9 cellular contexts compared by ENCODE assay signal in the genomic region with DNA sequence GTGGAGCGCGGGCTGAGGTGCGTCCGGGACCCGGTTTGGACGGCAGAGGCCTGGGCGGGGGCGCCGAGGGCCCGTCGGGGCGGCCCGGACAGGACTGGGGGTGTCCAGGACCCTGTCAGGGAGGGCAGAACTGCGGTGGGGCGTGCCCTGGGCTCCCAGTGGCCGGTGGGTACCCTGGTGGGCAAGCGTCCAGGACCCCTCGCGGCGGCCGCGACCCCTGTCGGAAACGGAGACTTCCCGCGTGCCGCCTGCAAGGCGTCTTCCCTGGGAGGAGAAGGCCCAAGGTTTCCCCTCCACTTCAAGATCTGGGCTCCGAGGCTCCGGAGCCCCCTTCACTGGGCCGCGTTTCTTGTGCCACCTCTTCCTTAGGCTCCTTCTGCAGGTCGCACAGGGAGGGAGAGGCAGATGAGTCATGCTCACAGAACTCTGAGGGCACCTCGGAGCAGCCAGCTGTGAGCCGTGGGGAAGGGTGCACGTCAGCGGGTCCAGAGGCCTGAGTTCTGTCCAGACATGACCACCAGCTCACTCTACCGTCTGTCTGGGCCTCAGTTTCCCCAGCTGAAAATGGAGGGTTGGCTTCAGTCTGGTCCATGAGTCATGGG. TPM values are rescaled to one million over a fixed set of nuclear protein-coding genes. Genes with fewer than 3 reads are reported as not detected.
DNase-seq lines count a peak whose midpoint lies in the region; ATAC-seq and TF ChIP-seq lines count a peak whose summit lies in the region.
"Had no signal": no experiment of that assay in that cellular context is flagged by ENCODE, and none has a peak within 500 bp of the region (broad histone marks: within the 10 kb centered on the region; RNA-seq: fewer than 3 reads in every experiment).

No MANE protein-coding gene starts in this region.

- POLR2A ChIA-PET in Caco-2 (lab: Charles Lee) (no interaction called here), T-cell (lab: Charles Lee) (no interaction called here)

- CTCF ChIA-PET in Caco-2 (lab: Charles Lee), result no interaction called here
- CTCF ChIA-PET in T-cell (lab: Charles Lee), result no interaction called here

- H3K4me1 ChIP-seq in Caco-2, result peaks cover 9% of the 10 kb centered on the region
- peaks cover 16% of the 10 kb centered on the region for H3K4me1 ChIP-seq in iPS-15b (ENCODE audit: control insufficient read depth, insufficient read depth, low read length)

- no peak for TF ChIP-seq CTCF in Caco-2 (IDR thresholded peaks at IDR 0.05; ENCODE audit: insufficient read depth in 1 of 2, low read depth in 1 of 2, low read length in 1 of 2, severe bottlenecking in 1 of 2, unreplicated experiment in 1 of 2)

- BruUV-seq in Caco-2 (replicated peaks; lab: Mats Ljungman, UMichigan), result no TSS peak

- peak; percentile 3 for ATAC-seq in GM21619 (IDR thresholded peaks at IDR 0.05; ENCODE audit: unreplicated experiment)
- ATAC-seq in T-cell (replicated peaks in 1 of 4), result peak in 1 of 4 experiments; percentile 35
- peak in 1 of 2 donors; percentile 28 for ATAC-seq in stimulated activated naive B cell treated with anti-CD40 and anti-IgM and Interleukin-4, amounts not matched to agents 10 μg/mL and 1 μg/mL and 100 μg/mL, for 72 hours (replicated peaks)
- no peak for ATAC-seq in HG02623 (IDR thresholded peaks at IDR 0.05; ENCODE audit: unreplicated experiment)

- H3K27ac Mint-ChIP-seq in Caco-2 (ENCODE audit: unreplicated experiment) (no peak overlapping the region), T-cell (no peak overlapping the region)
- peak overlapping the region; percentile 91 for H3K27ac Mint-ChIP-seq in stimulated activated naive B cell treated with anti-CD40 and anti-IgM and Interleukin-4, amounts not matched to agents 10 μg/mL and 1 μg/mL and 100 μg/mL, for 72 hours

- H3K27me3 Mint-ChIP-seq in Caco-2 (ENCODE audit: insufficient read depth, unreplicated experiment) (peaks cover 36% of the 10 kb centered on the region), T-cell (peaks cover 24 to 33% of the 10 kb centered on the region in 2 donors)
- H3K27me3 Mint-ChIP-seq in stimulated activated naive B cell treated with anti-CD40 and anti-IgM and Interleukin-4, amounts not matched to agents 10 μg/mL and 1 μg/mL and 100 μg/mL, for 72 hours, result no peaks in the 10 kb centered on the region

- intact Hi-C loops in Caco-2 (cut with micrococcal nuclease; ENCODE audit: unreplicated experiment), result loop anchor here (5.0 to 10.0 kb wide), 2 partner anchors 122 to 370 kb away; a partner anchor contains a TSS

- H3K4me3 Mint-ChIP-seq in Caco-2 (ENCODE audit: unreplicated experiment) (peak overlapping the region; percentile 82), T-cell (peak overlapping the region; percentile 46 to 87 (median 72))
- peak overlapping the region; percentile 92 to 98 for H3K4me3 Mint-ChIP-seq in stimulated activated naive B cell treated with anti-CD40 and anti-IgM and Interleukin-4, amounts not matched to agents 10 μg/mL and 1 μg/mL and 100 μg/mL, for 72 hours

- H3K4me1 Mint-ChIP-seq in Caco-2 (ENCODE audit: low read depth, unreplicated experiment) (no peaks in the 10 kb centered on the region), T-cell (peaks cover 16 to 37% (median 19%) of the 10 kb centered on the region in 3 donors)
- peaks cover 57 to 93% of the 10 kb centered on the region in 2 donors for H3K4me1 Mint-ChIP-seq in stimulated activated naive B cell treated with anti-CD40 and anti-IgM and Interleukin-4, amounts not matched to agents 10 μg/mL and 1 μg/mL and 100 μg/mL, for 72 hours

- DNase-seq in Caco-2, result no peak
- no peak for DNase-seq in T-cell
- DNase-seq in stimulated activated naive B cell treated with anti-CD40 and anti-IgM and Interleukin-4, amounts not matched to agents 10 μg/mL and 1 μg/mL and 100 μg/mL, for 72 hours, result no peak
- DNase-seq in T1000 (lab: John Stamatoyannopoulos, UW), result no peak
- DNase-seq in EL, result no peak

- no peaks in the 10 kb centered on the region for H3K36me3 Mint-ChIP-seq in Caco-2 (ENCODE audit: insufficient read depth, unreplicated experiment)
- no peaks in the 10 kb centered on the region for H3K36me3 Mint-ChIP-seq in T-cell
- peaks cover 5 to 17% of the 10 kb centered on the region in 2 donors for H3K36me3 Mint-ChIP-seq in stimulated activated naive B cell treated with anti-CD40 and anti-IgM and Interleukin-4, amounts not matched to agents 10 μg/mL and 1 μg/mL and 100 μg/mL, for 72 hours

- H3K9me3 ChIP-seq in Caco-2 (no peaks in the 10 kb centered on the region), iPS-15b (ENCODE audit: control insufficient read depth, insufficient read depth, low read length) (no peaks in the 10 kb centered on the region)

- H3K36me3 ChIP-seq in Caco-2 (ENCODE audit: control insufficient read depth, insufficient read depth, low read length) (no peaks in the 10 kb centered on the region), iPS-15b (ENCODE audit: control insufficient read depth, insufficient read depth, low read length) (no peaks in the 10 kb centered on the region)

- no peak overlapping the region for H3K9ac ChIP-seq in iPS-15b (ENCODE audit: low read depth, low read length)

- H3K9me3 Mint-ChIP-seq in Caco-2 (ENCODE audit: unreplicated experiment) (no peaks in the 10 kb centered on the region), T-cell (no peaks in the 10 kb centered on the region)
- H3K9me3 Mint-ChIP-seq in stimulated activated naive B cell treated with anti-CD40 and anti-IgM and Interleukin-4, amounts not matched to agents 10 μg/mL and 1 μg/mL and 100 μg/mL, for 72 hours, result no peaks in the 10 kb centered on the region

- peaks cover 13% of the 10 kb centered on the region for H3K27me3 ChIP-seq in Caco-2 (replicated peaks; ENCODE audit: control insufficient read depth, insufficient read depth, low read length)
- H3K27me3 ChIP-seq in iPS-15b (ENCODE audit: control insufficient read depth, insufficient read depth, low read length), result peaks cover 44% of the 10 kb centered on the region

- H3K4me3 ChIP-seq in Caco-2 (ENCODE audit: low read depth, low read length) (peak overlapping the region; percentile 35), iPS-15b (ENCODE audit: low read depth, low read length) (peak overlapping the region; percentile 69)

RNA-seq across cellular contexts. Expression of a gene that starts 0.5 kb away (rescaled TPM):
- total RNA-seq in Caco-2 (2022), result not detected in 2 replicates
- 10 to 100 TPM; 13.8 to 39.8 (median 16.1) TPM for total RNA-seq in T-cell
- total RNA-seq: HT1080 had no signal

RNA-seq across cellular contexts. Expression of a gene that starts 59.1 kb away (rescaled TPM):
- total RNA-seq in Caco-2 (2022) (not detected in 2 replicates), T-cell (under 1 TPM in 3 of 5 donors, not detected in 2; 0.19 to 0.26 (median 0.20) TPM)
- total RNA-seq: HT1080 had no signal

Comparison
In these comparisons a context has a peak if more than half of its experiments do, and no peak if none do; other contexts are left out.
1. RNA of a gene that starts 0.5 kb away (total RNA-seq): 13.8 to 39.8 TPM in T-cell; not detected in Caco-2; every median in the first group is over 10 times any median in the second.
2. Peak in every context shown above with its lines, with median percentiles within 50 percentile points of each other: H3K4me3 Mint-ChIP-seq.